In genomic region chr5:146622391-146622790, GRCh38 we compare ENCODE assay signal across 1 cellular context.
TF ChIP-seq lines count a peak whose summit lies in the region.

No MANE protein-coding gene starts in this region.

TF ChIP-seq in WTC11, 78 proteins besides CTCF, POLR2A, EP300 and RAD21 (continued from another document):
- TF ChIP-seq ZSCAN18 (CRISPR knock-in tag; IDR thresholded peaks at IDR 0.05) = no peak
- no peak for TF ChIP-seq MXD4 (CRISPR knock-in tag; IDR thresholded peaks at IDR 0.05; ENCODE audit: borderline replicate concordance)
- no peak for TF ChIP-seq NR1H2 (CRISPR knock-in tag; IDR thresholded peaks at IDR 0.05)
- TF ChIP-seq ZNF423 (CRISPR knock-in tag; IDR thresholded peaks at IDR 0.05) = no peak
